Comparison of ENCODE assay signal across 28 cellular contexts in genomic region chr10:5669609-5670008, GRCh38.
"Had no signal": no experiment of that assay in that cellular context is flagged by ENCODE, and none has a peak within 500 bp of the region (broad histone marks: within the 10 kb centered on the region; RNA-seq: fewer than 3 reads in every experiment).

No MANE protein-coding gene starts in this region.

- H3K4me3 Mint-ChIP-seq: stimulated activated effector memory CD8-positive, alpha-beta T cell treated with anti-CD3 and anti-CD28 coated beads, Interleukin-12 subunit alpha, Interleukin-12 subunit beta, amount 100 ng/mL, for 72 hours; stimulated activated memory B cell treated with anti-CD40 and anti-IgM and Interleukin-4, amounts not matched to agents 10 μg/mL and 1 μg/mL and 100 μg/mL, for 72 hours; stimulated activated naive B cell treated with anti-CD40 and anti-IgM and Interleukin-4, amounts not matched to agents 10 μg/mL and 1 μg/mL and 100 μg/mL, for 72 hours; stimulated activated naive CD8-positive, alpha-beta T cell treated with anti-CD3 and anti-CD28 coated beads, Interleukin-15, amount 100 ng/mL, for 72 hours; stimulated activated naive CD8-positive, alpha-beta T cell treated with anti-CD3 and anti-CD28 coated beads, Interleukin-15, Interleukin-2, amounts not matched to agents 100 ng/mL and 50 ng/mL, for 24 hours; type B pancreatic cell had no signal

- ATAC-seq: stimulated activated effector memory CD8-positive, alpha-beta T cell treated with anti-CD3 and anti-CD28 coated beads, Interleukin-12 subunit alpha, Interleukin-12 subunit beta, amount 100 ng/mL, for 72 hours; stimulated activated memory B cell treated with anti-CD40 and anti-IgM and Interleukin-4, amounts not matched to agents 10 μg/mL and 1 μg/mL and 100 μg/mL, for 72 hours; stimulated activated naive B cell treated with anti-CD40 and anti-IgM and Interleukin-4, amounts not matched to agents 10 μg/mL and 1 μg/mL and 100 μg/mL, for 72 hours; stimulated activated naive CD8-positive, alpha-beta T cell treated with anti-CD3 and anti-CD28 coated beads, Interleukin-15, amount 100 ng/mL, for 72 hours; stimulated activated naive CD8-positive, alpha-beta T cell treated with anti-CD3 and anti-CD28 coated beads, Interleukin-15, Interleukin-2, amounts not matched to agents 100 U/mL and 50 U/mL, for 24 hours; upper lobe of right lung had no signal

- H3K4me1 ChIP-seq: testis had no signal

- H3K27me3 Mint-ChIP-seq: stimulated activated naive CD8-positive, alpha-beta T cell treated with anti-CD3 and anti-CD28 coated beads, Interleukin-15, amount 100 ng/mL, for 72 hours had no signal

- H3K4me3 ChIP-seq: stomach, suprapubic skin, testis, thoracic aorta, thyroid gland, tibial artery, tibial nerve, transverse colon, upper lobe of left lung, upper lobe of right lung, uterus, vagina had no signal

- H3K9me3 ChIP-seq: suprapubic skin, testis, thoracic aorta, thyroid gland, upper lobe of right lung, uterus, vagina had no signal

- H3K27me3 ChIP-seq: stomach, suprapubic skin, testis, thyroid gland, tibial artery, tibial nerve, transverse colon, upper lobe of left lung, upper lobe of right lung, uterus, vagina had no signal

- H3K27ac Mint-ChIP-seq: stimulated activated effector memory CD8-positive, alpha-beta T cell treated with anti-CD3 and anti-CD28 coated beads, Interleukin-12 subunit alpha, Interleukin-12 subunit beta, amount 100 ng/mL, for 72 hours; stimulated activated memory B cell treated with anti-CD40 and anti-IgM and Interleukin-4, amounts not matched to agents 10 μg/mL and 1 μg/mL and 100 μg/mL, for 72 hours; stimulated activated naive B cell treated with anti-CD40 and anti-IgM and Interleukin-4, amounts not matched to agents 10 μg/mL and 1 μg/mL and 100 μg/mL, for 72 hours; stimulated activated naive CD8-positive, alpha-beta T cell treated with anti-CD3 and anti-CD28 coated beads, Interleukin-15, amount 100 ng/mL, for 72 hours; stimulated activated naive CD8-positive, alpha-beta T cell treated with anti-CD3 and anti-CD28 coated beads, Interleukin-15, Interleukin-2, amounts not matched to agents 100 ng/mL and 50 ng/mL, for 24 hours; type B pancreatic cell had no signal

- H3K9me3 Mint-ChIP-seq: type B pancreatic cell had no signal

- FAIRE-seq: urothelium cell line had no signal

- H3K36me3 Mint-ChIP-seq: stimulated activated effector memory CD8-positive, alpha-beta T cell treated with anti-CD3 and anti-CD28 coated beads, Interleukin-12 subunit alpha, Interleukin-12 subunit beta, amount 100 ng/mL, for 72 hours; type B pancreatic cell had no signal

- DNase-seq: stimulated activated CD4-positive, alpha-beta T cell treated with anti-CD3 and anti-CD28 coated beads, Interleukin-4, amount 100 ng/mL, for 1 hour; stimulated activated CD4-positive, alpha-beta T cell treated with anti-CD3 and anti-CD28 coated beads, Interleukin-4, amount 100 ng/mL, for 24 hours; stimulated activated CD4-positive, alpha-beta T cell treated with anti-CD3 and anti-CD28 coated beads, Interleukin-4, amount 100 ng/mL, for 4 hours; stimulated activated CD8-positive, alpha-beta memory T cell treated with anti-CD3 and anti-CD28 coated beads, Interleukin-4, amount 100 ng/mL, for 48 hours; stimulated activated naive B cell treated with anti-CD40 and anti-IgM and Interleukin-4, amounts not matched to agents 10 μg/mL and 1 μg/mL and 100 μg/mL, for 72 hours; stimulated activated naive CD4-positive, alpha-beta T cell; stimulated activated naive CD4-positive, alpha-beta T cell treated with Interleukin-2 at 50 U/mL for 16 hours; stimulated activated naive CD8-positive, alpha-beta T cell treated with anti-CD3 and anti-CD28 coated beads, Interleukin-15, amount 100 ng/mL, for 72 hours; stimulated activated naive CD8-positive, alpha-beta T cell treated with anti-CD3 and anti-CD28 coated beads, Interleukin-15, Interleukin-2, amounts not matched to agents 100 U/mL and 50 U/mL, for 24 hours; stomach; substantia nigra; testis; thyroid gland; tibial artery; transverse colon; trophoblast cell; upper lobe of left lung; upper lobe of right lung; uterus had no signal

- H3K27ac ChIP-seq: stomach, suprapubic skin, testis, thoracic aorta, thyroid gland, tibial artery, tibial nerve, transverse colon, upper lobe of left lung, upper lobe of right lung, uterus, vagina had no signal

- H3K36me3 ChIP-seq: stomach, suprapubic skin, thoracic aorta, thyroid gland, tibial artery, tibial nerve, transverse colon, upper lobe of left lung, upper lobe of right lung, uterus, vagina had no signal
